In the genomic region with DNA sequence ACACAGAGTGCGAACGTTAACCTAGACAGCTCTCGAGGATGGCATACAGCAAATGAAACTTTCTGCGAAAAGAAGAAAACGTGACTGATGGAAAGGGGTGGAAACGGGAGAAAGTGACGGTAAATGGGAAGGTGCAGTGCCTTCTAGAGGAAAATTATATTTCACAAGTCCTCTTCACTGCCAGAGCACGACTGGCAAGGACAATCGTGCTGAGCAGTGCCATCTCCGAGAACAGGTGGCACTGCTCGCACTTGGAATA, we compare ENCODE assay signal across 9 cellular contexts. TPM values are rescaled to one million over a fixed set of nuclear protein-coding genes. Genes with fewer than 3 reads are reported as not detected.
A peak's percentile ranks its signal among the peaks of the same experiment; 100 is the strongest.
DNase-seq lines count a peak whose midpoint lies in the region; ATAC-seq, FAIRE-seq and TF ChIP-seq lines count a peak whose summit lies in the region.
"Had no signal": no experiment of that assay in that cellular context is flagged by ENCODE, and none has a peak within 500 bp of the region (broad histone marks: within the 10 kb centered on the region; RNA-seq: fewer than 3 reads in every experiment).

No MANE protein-coding gene starts in this region.

- peaks cover 19% of the 10 kb centered on the region for H3K36me3 ChIP-seq in SJCRH30
- H3K36me3 ChIP-seq in hepatocyte (replicated peaks; ENCODE audit: insufficient read depth, low read depth) = no peaks in the 10 kb centered on the region
- H3K36me3 ChIP-seq in smooth muscle cell (ENCODE audit: low read depth) = peaks cover 17% of the 10 kb centered on the region

- H3K27me3 ChIP-seq in SJCRH30 = no peaks in the 10 kb centered on the region
- H3K27me3 ChIP-seq in hepatocyte = no peaks in the 10 kb centered on the region
- H3K27me3 ChIP-seq in smooth muscle cell (ENCODE audit: low read depth) = no peaks in the 10 kb centered on the region

- H3K4me1 ChIP-seq in SJCRH30 (peaks cover 5% of the 10 kb centered on the region; the same call in 1 of the 2 replicates), hepatocyte (ENCODE audit: insufficient read depth) (peaks cover 17% of the 10 kb centered on the region), smooth muscle cell (ENCODE audit: low read depth) (peaks cover 18% of the 10 kb centered on the region)

- H3F3A ChIP-seq in smooth muscle cell (ENCODE audit: low read depth) = peaks cover 5% of the 10 kb centered on the region

- peak overlapping the region; percentile 88 for H3K9ac ChIP-seq in smooth muscle cell (ENCODE audit: low read depth)

- peaks cover 35% of the 10 kb centered on the region for H3K79me2 ChIP-seq in hepatocyte
- peaks cover 32% of the 10 kb centered on the region for H3K79me2 ChIP-seq in smooth muscle cell (ENCODE audit: low read depth)

- ATAC-seq in HG03457 (IDR thresholded peaks at IDR 0.05; ENCODE audit: unreplicated experiment) = no peak
- no peak for ATAC-seq in GM18909 (IDR thresholded peaks at IDR 0.05; ENCODE audit: poor library complexity, unreplicated experiment)

- peaks cover 4% of the 10 kb centered on the region for H3K9me3 Mint-ChIP-seq in activated T-helper 2 cell treated with anti-CD3 and anti-CD28 coated beads, Interferon-gamma antibody, Interleukin-2, Interleukin-4, amounts not matched to agents 10 μg/mL and 5 μg/mL and 100 μg/mL, durations not matched to agents 14 hours and 24 hours and 36 hours

- no peak overlapping the region for H3K27ac Mint-ChIP-seq in activated T-helper 2 cell treated with anti-CD3 and anti-CD28 coated beads, Interferon-gamma antibody, Interleukin-2, Interleukin-4, amounts not matched to agents 10 μg/mL and 5 μg/mL and 100 μg/mL, durations not matched to agents 14 hours and 24 hours and 36 hours

- no peaks in the 10 kb centered on the region for H3K9me2 ChIP-seq in hepatocyte (replicated peaks; ENCODE audit: insufficient read depth)

- H3K27ac ChIP-seq in SJCRH30 (peak overlapping the region; percentile 57), hepatocyte (peak overlapping the region; percentile 91), smooth muscle cell (ENCODE audit: low read depth) (peak overlapping the region; percentile 96)

- no peak overlapping the region for H3K4me3 Mint-ChIP-seq in activated T-helper 2 cell treated with anti-CD3 and anti-CD28 coated beads, Interferon-gamma antibody, Interleukin-2, Interleukin-4, amounts not matched to agents 10 μg/mL and 5 μg/mL and 100 μg/mL, durations not matched to agents 14 hours and 24 hours and 36 hours (ENCODE audit: low read depth)

- no peaks in the 10 kb centered on the region for H3K27me3 Mint-ChIP-seq in activated T-helper 2 cell treated with anti-CD3 and anti-CD28 coated beads, Interferon-gamma antibody, Interleukin-2, Interleukin-4, amounts not matched to agents 10 μg/mL and 5 μg/mL and 100 μg/mL, durations not matched to agents 14 hours and 24 hours and 36 hours (ENCODE audit: low read depth)

- DNase-seq in GM12892 (ENCODE audit: insufficient read length) (no peak), SJCRH30 (no peak), hepatocyte (ENCODE audit: low spot score) (no peak), smooth muscle cell (lab: John Stamatoyannopoulos, UW; ENCODE audit: unreplicated experiment) (no peak), dermis blood vessel endothelial cell (no peak)
- DNase-seq in activated T-helper 2 cell treated with anti-CD3 and anti-CD28 coated beads, Interferon-gamma antibody, Interleukin-2, Interleukin-4, amounts not matched to agents 10 μg/mL and 5 μg/mL and 100 μg/mL, durations not matched to agents 14 hours and 24 hours and 36 hours (ENCODE audit: low spot score) = no peak

- H2AFZ ChIP-seq in hepatocyte (peak overlapping the region; percentile 61), smooth muscle cell (ENCODE audit: low read depth) (peak overlapping the region; percentile 6)

- FAIRE-seq in GM12892 (lab: Jason Lieb, UNC) = peak; percentile 62
- FAIRE-seq: colon had no signal

- H3K4me3 ChIP-seq in SJCRH30 (peak overlapping the region; percentile 90), hepatocyte (peak overlapping the region; percentile 59), smooth muscle cell (peak overlapping the region; percentile 83)

- H3K9me3 ChIP-seq in SJCRH30 (replicated peaks) = no peaks in the 10 kb centered on the region
- no peaks in the 10 kb centered on the region for H3K9me3 ChIP-seq in hepatocyte (ENCODE audit: low read depth)
- no peaks in the 10 kb centered on the region for H3K9me3 ChIP-seq in smooth muscle cell (replicated peaks; ENCODE audit: low read depth)

- H3K4me2 ChIP-seq in hepatocyte (peak overlapping the region; percentile 89), smooth muscle cell (peak overlapping the region; percentile 86)

- H4K20me1 ChIP-seq in hepatocyte (ENCODE audit: insufficient read depth, poor library complexity, severe bottlenecking) = peaks cover 4% of the 10 kb centered on the region
- peaks cover 22% of the 10 kb centered on the region for H4K20me1 ChIP-seq in smooth muscle cell (ENCODE audit: low read depth)

- WGBS in hepatocyte (ENCODE audit: low lambda C conversion rate, missing lambda C conversion rate) = 4% methylated on average over 11 of the region's 11 CpGs
- 12% methylated on average over 11 of the region's 11 CpGs for WGBS in smooth muscle cell (ENCODE audit: low lambda C conversion rate)

- no peak for TF ChIP-seq POLR2A in GM12892 (IDR thresholded peaks at IDR 0.05; ENCODE audit: low read depth, low read length)

- H3K4me1 Mint-ChIP-seq in activated T-helper 2 cell treated with anti-CD3 and anti-CD28 coated beads, Interferon-gamma antibody, Interleukin-2, Interleukin-4, amounts not matched to agents 10 μg/mL and 5 μg/mL and 100 μg/mL, durations not matched to agents 14 hours and 24 hours and 36 hours (ENCODE audit: low read depth) = peaks cover 38% of the 10 kb centered on the region

- H3K36me3 Mint-ChIP-seq in activated T-helper 2 cell treated with anti-CD3 and anti-CD28 coated beads, Interferon-gamma antibody, Interleukin-2, Interleukin-4, amounts not matched to agents 10 μg/mL and 5 μg/mL and 100 μg/mL, durations not matched to agents 14 hours and 24 hours and 36 hours (ENCODE audit: low read depth) = peaks cover 35% of the 10 kb centered on the region

- intact Hi-C loops in activated T-helper 2 cell treated with anti-CD3 and anti-CD28 coated beads, Interferon-gamma antibody, Interleukin-2, Interleukin-4, amounts not matched to agents 10 μg/mL and 5 μg/mL and 100 μg/mL, durations not matched to agents 14 hours and 24 hours and 36 hours (cut with micrococcal nuclease) = loop anchor here (5.0 kb wide), 1 partner anchor 1226 kb away; no protein-coding TSS in a partner anchor

- TF ChIP-seq CTCF in hepatocyte (IDR thresholded peaks at IDR 0.05; ENCODE audit: poor library complexity) (no peak), smooth muscle cell (IDR thresholded peaks at IDR 0.05; ENCODE audit: borderline replicate concordance, insufficient read depth, poor library complexity, severe bottlenecking) (no peak)

RNA-seq across cellular contexts. Expression of a gene that starts 0.4 kb away (rescaled TPM):
- polyA plus RNA-seq in GM12892 (2012; ENCODE audit: missing spikeins) = 219 TPM
- 130 and 135 TPM in 2 replicates for total RNA-seq in SJCRH30 (2014; rRNA removed; shearing (Covaris generic))
- total RNA-seq in hepatocyte (102 and 124 TPM in 2 replicates), smooth muscle cell (66.5 and 74.6 TPM in 2 replicates), dermis blood vessel endothelial cell (68.6 and 120 TPM in 2 replicates)
- polyA plus RNA-seq in hepatocyte (53.3 and 70.9 TPM in 2 replicates), smooth muscle cell (30.5 and 33.7 TPM in 2 replicates)
- 135 and 139 TPM in 2 replicates for total RNA-seq in activated T-helper 2 cell treated with anti-CD3 and anti-CD28 coated beads, Interferon-gamma antibody, Interleukin-2, Interleukin-4, amounts not matched to agents 10 μg/mL and 5 μg/mL and 100 μg/mL, durations not matched to agents 14 hours and 24 hours and 36 hours
